Comparison of ENCODE assay signal across 19 cellular contexts in the genomic region with DNA sequence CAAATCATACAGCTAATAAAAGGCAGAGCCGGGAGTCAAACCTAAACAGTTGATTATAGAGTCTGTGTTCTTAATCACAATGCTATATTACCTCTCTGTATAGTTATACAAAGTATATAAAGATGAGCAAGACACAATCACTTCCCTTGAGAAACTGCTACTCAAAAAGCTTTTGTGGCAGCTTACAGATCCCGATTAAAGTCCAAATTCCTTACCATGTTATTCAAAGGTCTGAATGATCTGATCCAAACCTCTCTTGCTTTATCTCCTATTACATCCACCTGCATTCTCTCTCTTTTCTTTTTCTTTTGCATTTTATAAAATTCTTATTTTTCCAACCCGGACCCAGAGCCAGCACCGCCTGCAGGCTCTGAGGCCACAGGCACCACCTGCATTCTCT. TPM values are rescaled to one million over a fixed set of nuclear protein-coding genes. Genes with fewer than 3 reads are reported as not detected.
A peak's percentile ranks its signal among the peaks of the same experiment; 100 is the strongest.
DNase-seq lines count a peak whose midpoint lies in the region; ATAC-seq, FAIRE-seq and TF ChIP-seq lines count a peak whose summit lies in the region.
"Had no signal": no experiment of that assay in that cellular context is flagged by ENCODE, and none has a peak within 500 bp of the region (broad histone marks: within the 10 kb centered on the region; RNA-seq: fewer than 3 reads in every experiment).

No MANE protein-coding gene starts in this region.

- H3K36me3 Mint-ChIP-seq in central memory CD8-positive, alpha-beta T cell (ENCODE audit: insufficient read depth), result no peaks in the 10 kb centered on the region
- peaks cover 5% of the 10 kb centered on the region for H3K36me3 Mint-ChIP-seq in stimulated activated memory B cell treated with anti-CD40 and anti-IgM and Interleukin-4, amounts not matched to agents 10 μg/mL and 1 μg/mL and 100 μg/mL, for 72 hours
- H3K36me3 Mint-ChIP-seq: CD14-positive monocyte; CD8-positive, alpha-beta T cell had no signal

- no peaks in the 10 kb centered on the region for H3K9me3 Mint-ChIP-seq in central memory CD8-positive, alpha-beta T cell
- H3K9me3 Mint-ChIP-seq in stimulated activated memory B cell treated with anti-CD40 and anti-IgM and Interleukin-4, amounts not matched to agents 10 μg/mL and 1 μg/mL and 100 μg/mL, for 72 hours, result no peaks in the 10 kb centered on the region
- H3K9me3 Mint-ChIP-seq: CD14-positive monocyte; CD8-positive, alpha-beta T cell; GM23338; H9 had no signal

- TF ChIP-seq POLR2A in H54 (IDR thresholded peaks at IDR 0.05; ENCODE audit: low read depth, low read length), result no peak

- H3K4me3 Mint-ChIP-seq in central memory CD8-positive, alpha-beta T cell, result no peak overlapping the region
- no peak overlapping the region for H3K4me3 Mint-ChIP-seq in stimulated activated memory B cell treated with anti-CD40 and anti-IgM and Interleukin-4, amounts not matched to agents 10 μg/mL and 1 μg/mL and 100 μg/mL, for 72 hours
- H3K4me3 Mint-ChIP-seq: CD14-positive monocyte; CD8-positive, alpha-beta T cell; GM23338; H9 had no signal

- no peaks in the 10 kb centered on the region for H3K9me2 ChIP-seq in OCI-LY7 (ENCODE audit: insufficient read depth, low read length)

- DNase-seq in OCI-LY7 (ENCODE audit: low spot score), result no peak
- DNase-seq in central memory CD8-positive, alpha-beta T cell (ENCODE audit: low spot score in 2 of 2), result no peak
- DNase-seq in H54 (ENCODE audit: insufficient read length, low spot score), result no peak
- DNase-seq in NCI-H146 (lab: John Stamatoyannopoulos, UW), result no peak
- DNase-seq: CD8-positive, alpha-beta T cell; COR-L47; DMS153; DMS79 treated with DMSO at 0.1 percent for 48 hours; EL; H9 had no signal

- peak overlapping the region; percentile 9 for H3K27ac Mint-ChIP-seq in central memory CD8-positive, alpha-beta T cell (ENCODE audit: low read depth)
- peak overlapping the region; percentile 77 for H3K27ac Mint-ChIP-seq in stimulated activated memory B cell treated with anti-CD40 and anti-IgM and Interleukin-4, amounts not matched to agents 10 μg/mL and 1 μg/mL and 100 μg/mL, for 72 hours
- H3K27ac Mint-ChIP-seq: CD8-positive, alpha-beta T cell; GM23338; H9 had no signal

- no peaks in the 10 kb centered on the region for H3K9me3 ChIP-seq in OCI-LY7 (ENCODE audit: low read length)
- no peaks in the 10 kb centered on the region for H3K9me3 ChIP-seq in liver (ENCODE audit: control insufficient read depth in 4 of 4, low read length in 3 of 4)

- no peak overlapping the region for H2AFZ ChIP-seq in OCI-LY7 (ENCODE audit: low read length)
- H2AFZ ChIP-seq: GM23338 had no signal

- intact Hi-C loops in OCI-LY7 (cut with micrococcal nuclease; ENCODE audit: unreplicated experiment), result no loop called here

- H4K20me1 ChIP-seq in OCI-LY7 (ENCODE audit: insufficient read depth, low read length), result no peaks in the 10 kb centered on the region

- TF ChIP-seq CTCF in OCI-LY7 (conservative IDR thresholded peaks at IDR 0.05; ENCODE audit: low read length) (no peak), liver (IDR thresholded peaks at IDR 0.05; ENCODE audit: low read depth, low read length, missing input control) (no peak)

- H3K4me1 ChIP-seq in OCI-LY7 (ENCODE audit: insufficient read depth, low read length, poor library complexity, severe bottlenecking) (peaks cover 43% of the 10 kb centered on the region), liver (ENCODE audit: control insufficient read depth in 4 of 4, insufficient read depth in 4 of 4, low read length in 3 of 4) (peaks cover 2 to 27% (median 9%) of the 10 kb centered on the region in 4 donors)

- WGBS in liver, result 73% methylated on average over 4 of the region's 4 CpGs

- no peak overlapping the region for H3K9ac ChIP-seq in liver (ENCODE audit: low read depth in 1 of 2, low read length in 2 of 2)

- no TSS peak for BruUV-seq in OCI-LY7 (replicated peaks; lab: Mats Ljungman, UMichigan)

- no peaks in the 10 kb centered on the region for H3K79me2 ChIP-seq in OCI-LY7 (ENCODE audit: insufficient read depth, low read depth, low read length)

- H3K27me3 Mint-ChIP-seq in central memory CD8-positive, alpha-beta T cell, result no peaks in the 10 kb centered on the region
- H3K27me3 Mint-ChIP-seq in stimulated activated memory B cell treated with anti-CD40 and anti-IgM and Interleukin-4, amounts not matched to agents 10 μg/mL and 1 μg/mL and 100 μg/mL, for 72 hours, result no peaks in the 10 kb centered on the region

- CTCF ChIA-PET in OCI-LY7 (lab: Charles Lee; ENCODE audit: unreplicated experiment), result no interaction called here

- H3K36me3 ChIP-seq in OCI-LY7 (ENCODE audit: insufficient read depth, low read length) (no peaks in the 10 kb centered on the region), liver (ENCODE audit: control insufficient read depth in 4 of 4, insufficient read depth in 3 of 4, low read depth in 1 of 4, low read length in 3 of 4) (no peaks in the 10 kb centered on the region)

- no peak overlapping the region for H3K4me3 ChIP-seq in OCI-LY7 (ENCODE audit: low read depth, low read length, poor library complexity, severe bottlenecking)
- H3K4me3 ChIP-seq in liver (ENCODE audit: low read depth in 1 of 3, low read length in 3 of 3), result no peak overlapping the region
- H3K4me3 ChIP-seq: GM23338 had no signal

- FAIRE-seq in H54 (lab: Jason Lieb, UNC), result no peak
- FAIRE-seq: A204.1, D721Med, G401.6, GM12891 had no signal

- peaks cover 10% of the 10 kb centered on the region for H3K4me1 Mint-ChIP-seq in central memory CD8-positive, alpha-beta T cell
- peaks cover 43% of the 10 kb centered on the region for H3K4me1 Mint-ChIP-seq in stimulated activated memory B cell treated with anti-CD40 and anti-IgM and Interleukin-4, amounts not matched to agents 10 μg/mL and 1 μg/mL and 100 μg/mL, for 72 hours

- H3K4me2 ChIP-seq in OCI-LY7 (ENCODE audit: low read length), result no peak overlapping the region
- H3K4me2 ChIP-seq: GM23338 had no signal

- no peaks in the 10 kb centered on the region for H3K27me3 ChIP-seq in liver (ENCODE audit: control insufficient read depth in 4 of 4, insufficient read depth in 4 of 4, low read length in 3 of 4)

- POLR2A ChIA-PET in OCI-LY7 (lab: Charles Lee), result interaction anchor here (0.9 to 1.2 kb wide), 2 partner anchors 10 to 28 kb away, joined by 3 read pairs; no protein-coding TSS in a partner anchor

- H3K27ac ChIP-seq in OCI-LY7 (ENCODE audit: low read depth, low read length, poor library complexity, severe bottlenecking), result peak overlapping the region; percentile 25
- H3K27ac ChIP-seq in liver (ENCODE audit: low read depth in 1 of 2, low read length in 2 of 2), result no peak overlapping the region

- TF ChIP-seq RAD21 in liver (IDR thresholded peaks at IDR 0.05), result no peak

- no peak for ATAC-seq in central memory CD8-positive, alpha-beta T cell (replicated peaks; ENCODE audit: extremely low read depth, poor library complexity, severe bottlenecking)
- ATAC-seq in stimulated activated memory B cell treated with anti-CD40 and anti-IgM and Interleukin-4, amounts not matched to agents 10 μg/mL and 1 μg/mL and 100 μg/mL, for 72 hours, result no peak
- no peak for ATAC-seq in GM21723 (IDR thresholded peaks at IDR 0.05; ENCODE audit: unreplicated experiment)
- ATAC-seq: CD8-positive, alpha-beta T cell; GM23338 had no signal

TF ChIP-seq in liver, 16 proteins besides CTCF, POLR2A, EP300 and RAD21:
- TF ChIP-seq HNF4A (conservative IDR thresholded peaks at IDR 0.05), result peak; percentile 54 to 68
- TF ChIP-seq FOXA1 (IDR thresholded peaks at IDR 0.05), result no peak
- TF ChIP-seq, protein P1, sequence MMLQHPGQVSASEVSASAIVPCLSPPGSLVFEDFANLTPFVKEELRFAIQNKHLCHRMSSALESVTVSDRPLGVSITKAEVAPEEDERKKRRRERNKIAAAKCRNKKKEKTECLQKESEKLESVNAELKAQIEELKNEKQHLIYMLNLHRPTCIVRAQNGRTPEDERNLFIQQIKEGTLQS (IDR thresholded peaks at IDR 0.05), result no peak
- no peak for TF ChIP-seq RXRA (IDR thresholded peaks at IDR 0.05)
- TF ChIP-seq, protein P2, sequence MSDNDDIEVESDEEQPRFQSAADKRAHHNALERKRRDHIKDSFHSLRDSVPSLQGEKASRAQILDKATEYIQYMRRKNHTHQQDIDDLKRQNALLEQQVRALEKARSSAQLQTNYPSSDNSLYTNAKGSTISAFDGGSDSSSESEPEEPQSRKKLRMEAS (IDR thresholded peaks at IDR 0.05), result no peak
- TF ChIP-seq, protein P3, sequence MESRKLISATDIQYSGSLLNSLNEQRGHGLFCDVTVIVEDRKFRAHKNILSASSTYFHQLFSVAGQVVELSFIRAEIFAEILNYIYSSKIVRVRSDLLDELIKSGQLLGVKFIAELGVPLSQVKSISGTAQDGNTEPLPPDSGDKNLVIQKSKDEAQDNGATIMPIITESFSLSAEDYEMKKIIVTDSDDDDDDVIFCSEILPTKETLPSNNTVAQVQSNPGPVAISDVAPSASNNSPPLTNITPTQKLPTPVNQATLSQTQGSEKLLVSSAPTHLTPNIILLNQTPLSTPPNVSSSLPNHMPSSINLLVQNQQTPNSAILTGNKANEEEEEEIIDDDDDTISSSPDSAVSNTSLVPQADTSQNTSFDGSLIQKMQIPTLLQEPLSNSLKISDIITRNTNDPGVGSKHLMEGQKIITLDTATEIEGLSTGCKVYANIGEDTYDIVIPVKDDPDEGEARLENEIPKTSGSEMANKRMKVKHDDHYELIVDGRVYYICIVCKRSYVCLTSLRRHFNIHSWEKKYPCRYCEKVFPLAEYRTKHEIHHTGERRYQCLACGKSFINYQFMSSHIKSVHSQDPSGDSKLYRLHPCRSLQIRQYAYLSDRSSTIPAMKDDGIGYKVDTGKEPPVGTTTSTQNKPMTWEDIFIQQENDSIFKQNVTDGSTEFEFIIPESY (IDR thresholded peaks at IDR 0.05), result no peak
TF ChIP-seq in liver: peak in this region for 1.

RNA-seq across cellular contexts. Expression of a gene that starts 57.0 kb away (rescaled TPM):
- 46.6 and 52.6 TPM in 2 replicates for total RNA-seq in OCI-LY7 (2014; rRNA removed; shearing (Covaris generic))
- 69.7 and 70.1 TPM in 2 replicates for total RNA-seq in OCI-LY7 (2022)
- 10 to 100 TPM in 1 of 2 donors, 1 to 10 TPM in 1; 6.8 to 10.0 TPM for total RNA-seq in liver
- polyA plus RNA-seq in liver, result 1 to 10 TPM; 5.2 to 9.5 TPM

RNA-seq across cellular contexts. Expression of a gene that starts 57.3 kb away (rescaled TPM):
- total RNA-seq in OCI-LY7 (2014; rRNA removed; shearing (Covaris generic)), result 23.7 and 30.2 TPM in 2 replicates
- total RNA-seq in OCI-LY7 (2022), result 22.1 and 24.4 TPM in 2 replicates
- total RNA-seq in liver, result 1 to 10 TPM; 5.9 to 9.1 TPM
- polyA plus RNA-seq in liver, result 1 to 10 TPM; 3.5 to 5.8 TPM

Comparison
In these comparisons a context has a peak if more than half of its experiments do, and no peak if none do; other contexts are left out.
1. RNA of a gene that starts 57.0 kb away (total RNA-seq): 46.6 to 70.1 TPM in OCI-LY7; 6.8 to 10.0 TPM in liver; every median in the first group is over 4 times any median in the second.